19 cellular contexts compared by ENCODE assay signal in genomic region chr1:20192364-20192763, GRCh38. TPM values are rescaled to one million over a fixed set of nuclear protein-coding genes. Genes with fewer than 3 reads are reported as not detected.
DNase-seq lines count a peak whose midpoint lies in the region; ATAC-seq and TF ChIP-seq lines count a peak whose summit lies in the region.
"Had no signal": no experiment of that assay in that cellular context is flagged by ENCODE, and none has a peak within 500 bp of the region (broad histone marks: within the 10 kb centered on the region; RNA-seq: fewer than 3 reads in every experiment).

No MANE protein-coding gene starts in this region.

- no peaks in the 10 kb centered on the region for H3K9me2 ChIP-seq in Karpas-422 (replicated peaks; ENCODE audit: insufficient read depth, low read length)

- peak overlapping the region in 1 of 11 experiments; percentile 20; a peak in 1 of 22 replicates for H3K27ac ChIP-seq in BLaER1 treated with 17β-estradiol and CSF1 and Interleukin-3, amounts not matched to agents 10 nM and 100 nM
- H3K27ac ChIP-seq in RWPE1 (no peak overlapping the region), esophagus muscularis mucosa (replicated peaks in 1 of 4) (peak overlapping the region in 3 of 4 donors; percentile 58 to 71 (median 70)), Karpas-422 (ENCODE audit: low read length) (no peak overlapping the region)
- H3K27ac ChIP-seq: skin epidermis had no signal

- peak; percentile 27 for DNase-seq in RWPE1 (ENCODE audit: low spot score)
- no peak for DNase-seq in esophagus muscularis mucosa (ENCODE audit: extremely low spot score)
- no peak for DNase-seq in omental fat pad (ENCODE audit: low spot score)
- DNase-seq in foreskin melanocyte: no peak
- no peak for DNase-seq in Karpas-422
- DNase-seq: activated CD8-positive, alpha-beta memory T cell treated with anti-CD3 and anti-CD28 coated beads, Interleukin-2, amount 50 U/mL, for 48 hours; COR-L47; NCI-H1105; NCI-H526; stimulated activated CD4-positive, alpha-beta T cell treated with anti-CD3 and anti-CD28 coated beads, Interleukin-4, amount 100 ng/mL, for 4 hours; stimulated activated CD8-positive, alpha-beta memory T cell treated with anti-CD3 and anti-CD28 coated beads, Interleukin-4, amount 100 ng/mL, for 48 hours had no signal

- H3K36me3 ChIP-seq in BLaER1 treated with 17β-estradiol and CSF1 and Interleukin-3, amounts not matched to agents 10 nM and 100 nM: peaks cover 0 to 5% (median 0%) of the 10 kb centered on the region in 11 experiments; a peak in 2 of 22 replicates
- H3K36me3 ChIP-seq in esophagus muscularis mucosa: peaks cover 0 to 12% (median 5%) of the 10 kb centered on the region in 4 donors
- H3K36me3 ChIP-seq in Karpas-422 (ENCODE audit: insufficient read depth, low read length): no peaks in the 10 kb centered on the region

- TF ChIP-seq CTCF in RWPE1 (conservative IDR thresholded peaks at IDR 0.05; ENCODE audit: low read depth): no peak
- TF ChIP-seq CTCF in esophagus muscularis mucosa (IDR thresholded peaks at IDR 0.05): no peak
- no peak for TF ChIP-seq CTCF in omental fat pad (IDR thresholded peaks at IDR 0.05)

- POLR2A ChIA-PET in RWPE1 (lab: Yijun Ruan, JAX; ENCODE audit: low non-redundant PET): no interaction called here

- H3K4me2 ChIP-seq in BLaER1 treated with 17β-estradiol and CSF1 and Interleukin-3, amounts not matched to agents 10 nM and 100 nM: peak overlapping the region in 6 of 11 experiments; percentile 4 to 94 (median 64); a peak in 10 of 22 replicates
- H3K4me2 ChIP-seq in Karpas-422 (ENCODE audit: low read depth, low read length, poor library complexity, severe bottlenecking): no peak overlapping the region

- 64% methylated on average over 5 of the region's 5 CpGs for WGBS in esophagus muscularis mucosa

- intact Hi-C loops in esophagus muscularis mucosa (cut with DNase I): no loop called here

- H3K4me1 ChIP-seq in BLaER1 treated with 17β-estradiol and CSF1 and Interleukin-3, amounts not matched to agents 10 nM and 100 nM: peaks cover 58 to 100% (median 82%) of the 10 kb centered on the region in 10 experiments
- H3K4me1 ChIP-seq in esophagus muscularis mucosa: peaks cover 19 to 82% (median 79%) of the 10 kb centered on the region in 4 donors
- H3K4me1 ChIP-seq in Karpas-422 (ENCODE audit: low read length): peaks cover 38% of the 10 kb centered on the region

- no peak overlapping the region for H3K4me3 ChIP-seq in BLaER1 treated with 17β-estradiol and CSF1 and Interleukin-3, amounts not matched to agents 10 nM and 100 nM
- no peak overlapping the region for H3K4me3 ChIP-seq in esophagus muscularis mucosa
- no peak overlapping the region for H3K4me3 ChIP-seq in Karpas-422 (ENCODE audit: low read length)
- H3K4me3 ChIP-seq: skin epidermis had no signal

- no peak for TF ChIP-seq POLR2A in esophagus muscularis mucosa (IDR thresholded peaks at IDR 0.05; ENCODE audit: low read depth)

- no peaks in the 10 kb centered on the region for H3K9me3 ChIP-seq in BLaER1 treated with 17β-estradiol and CSF1 and Interleukin-3, amounts not matched to agents 10 nM and 100 nM (replicated peaks in 1 of 11)
- H3K9me3 ChIP-seq in esophagus muscularis mucosa (no peaks in the 10 kb centered on the region), Karpas-422 (ENCODE audit: low read length) (no peaks in the 10 kb centered on the region)

- no peaks in the 10 kb centered on the region for H4K20me1 ChIP-seq in BLaER1 treated with 17β-estradiol and CSF1 and Interleukin-3, amounts not matched to agents 10 nM and 100 nM
- no peaks in the 10 kb centered on the region for H4K20me1 ChIP-seq in Karpas-422 (ENCODE audit: insufficient read depth, low read depth, low read length)

- ATAC-seq in omental fat pad (ENCODE audit: low FRiP score): peak; percentile 80
- ATAC-seq in HG02885 (IDR thresholded peaks at IDR 0.05; ENCODE audit: poor library complexity, unreplicated experiment): no peak
- no peak for ATAC-seq in GM21526 (IDR thresholded peaks at IDR 0.05; ENCODE audit: low FRiP score, unreplicated experiment)
- ATAC-seq: esophagus mucosa had no signal

- H3K9ac ChIP-seq in BLaER1 treated with 17β-estradiol and CSF1 and Interleukin-3, amounts not matched to agents 10 nM and 100 nM: no peak overlapping the region
- no peak overlapping the region for H3K9ac ChIP-seq in Karpas-422 (ENCODE audit: low read length)

- CTCF ChIA-PET in RWPE1 (lab: Yijun Ruan, JAX): interaction anchor here (1.6 kb wide), 1 partner anchor 20 kb away, joined by 5 read pairs; no protein-coding TSS in a partner anchor

- H3K27me3 ChIP-seq in BLaER1 treated with 17β-estradiol and CSF1 and Interleukin-3, amounts not matched to agents 10 nM and 100 nM: no peaks in the 10 kb centered on the region
- no peaks in the 10 kb centered on the region for H3K27me3 ChIP-seq in esophagus muscularis mucosa
- no peaks in the 10 kb centered on the region for H3K27me3 ChIP-seq in Karpas-422 (ENCODE audit: low read length)

- no peaks in the 10 kb centered on the region for H3K79me2 ChIP-seq in Karpas-422 (ENCODE audit: low read length)

- TF ChIP-seq EP300 in esophagus muscularis mucosa (IDR thresholded peaks at IDR 0.05): peak; percentile 36

- H2AFZ ChIP-seq in Karpas-422 (ENCODE audit: low read length): no peak overlapping the region

RNA-seq across cellular contexts. Expression of gene PLA2G2C, which starts 6.0 kb away (rescaled TPM):
- total RNA-seq in esophagus muscularis mucosa (under 1 TPM in 3 of 4 donors, not detected in 1; 0.33 to 0.42 (median 0.40) TPM), omental fat pad (not detected)
- not detected in 2 replicates for total RNA-seq in Karpas-422 (2014; rRNA removed; shearing (Covaris generic); ENCODE audit: low replicate concordance)
- total RNA-seq: mucosa of gallbladder, SK-MEL-5, temporal lobe had no signal

RNA-seq across cellular contexts. Expression of gene UBXN10, which starts 6.5 kb away (rescaled TPM):
- total RNA-seq in esophagus muscularis mucosa: 10 to 100 TPM; 12.2 to 27.9 (median 14.4) TPM
- 1 to 10 TPM in 2 of 4 donors, under 1 TPM in 2; 0.32 to 2.1 (median 1.2) TPM for total RNA-seq in omental fat pad
- not detected in 2 replicates for total RNA-seq in Karpas-422 (2014; rRNA removed; shearing (Covaris generic); ENCODE audit: low replicate concordance)

RNA-seq across cellular contexts. Expression of gene PLA2G2F, which starts 53.2 kb away (rescaled TPM):
- total RNA-seq in esophagus muscularis mucosa (not detected), omental fat pad (not detected)
- not detected in 2 replicates for total RNA-seq in Karpas-422 (2014; rRNA removed; shearing (Covaris generic); ENCODE audit: low replicate concordance)
- total RNA-seq: SK-MEL-5, temporal lobe had no signal

Comparison
In these comparisons a context has a peak if more than half of its experiments do, and no peak if none do; other contexts are left out.
1. H3K27ac ChIP-seq: peak in esophagus muscularis mucosa (3 of 4); none in RWPE1 (single experiment) and Karpas-422 (single experiment).
2. RNA of gene UBXN10, which starts 6.5 kb away (total RNA-seq): 12.2 to 27.9 TPM in esophagus muscularis mucosa; 0.32 to 2.1 TPM in omental fat pad and not detected in Karpas-422; every median in the first group is over 4 times any median in the second.